11 cellular contexts compared by ENCODE assay signal in the genomic region with DNA sequence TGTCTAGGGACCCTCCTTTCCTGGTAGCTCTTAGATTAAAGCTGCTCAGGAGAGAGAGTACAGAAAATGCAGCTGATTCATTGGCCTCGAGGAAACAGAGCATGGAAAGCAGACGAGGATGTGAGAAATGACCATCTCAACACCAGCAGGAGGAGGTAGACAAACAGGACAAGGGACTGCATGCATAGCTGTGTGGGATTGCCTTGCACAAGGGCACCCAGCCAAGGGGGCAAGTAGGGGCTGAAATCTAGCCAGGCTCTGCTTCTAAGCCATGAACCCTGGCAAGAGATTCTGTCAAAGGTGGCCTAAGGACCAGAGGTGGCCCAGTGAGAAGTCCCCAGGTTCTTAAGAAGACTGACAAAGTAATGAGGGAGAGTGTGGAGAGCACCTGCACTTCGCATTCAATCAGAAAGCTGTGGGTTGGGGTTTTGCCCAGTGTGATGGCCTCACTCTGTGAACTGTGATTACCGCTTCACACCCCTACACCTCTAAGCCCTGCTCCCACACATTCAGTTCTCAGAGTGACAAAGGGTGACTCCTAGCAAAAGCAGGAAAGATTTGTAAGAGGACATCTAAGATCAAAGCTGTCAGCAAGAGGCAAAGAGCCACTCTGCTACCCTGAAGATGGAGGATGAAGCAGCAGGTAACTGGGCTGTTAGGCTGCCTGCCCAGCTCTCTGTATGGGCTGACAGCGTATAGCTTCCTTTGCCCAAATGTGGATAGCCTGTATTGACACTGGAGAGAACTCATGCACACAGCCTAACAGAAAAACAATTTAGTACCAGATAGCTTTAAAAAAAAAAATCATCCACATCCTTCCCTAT.
DNase-seq lines count a peak whose midpoint lies in the region; ATAC-seq lines count a peak whose summit lies in the region.
"Had no signal": no experiment of that assay in that cellular context is flagged by ENCODE, and none has a peak within 500 bp of the region (broad histone marks: within the 10 kb centered on the region; RNA-seq: fewer than 3 reads in every experiment).

No MANE protein-coding gene starts in this region.

- peak overlapping the region; percentile 32 for H3K27ac ChIP-seq in substantia nigra (ENCODE audit: low read depth, low read length, poor library complexity, severe bottlenecking)

- H3K9me3 Mint-ChIP-seq in activated naive CD4-positive, alpha-beta T cell treated with anti-CD3 and anti-CD28 coated beads, Interleukin-2, amount 50 U/mL, for 24 hours, result no peaks in the 10 kb centered on the region
- H3K9me3 Mint-ChIP-seq: CD8-positive, alpha-beta memory T cell; central memory CD8-positive, alpha-beta T cell had no signal

- peaks cover 23% of the 10 kb centered on the region for H3K4me1 Mint-ChIP-seq in activated naive CD4-positive, alpha-beta T cell treated with anti-CD3 and anti-CD28 coated beads, Interleukin-2, amount 50 U/mL, for 24 hours

- peak overlapping the region; percentile 89 for H3K27ac Mint-ChIP-seq in activated naive CD4-positive, alpha-beta T cell treated with anti-CD3 and anti-CD28 coated beads, Interleukin-2, amount 50 U/mL, for 24 hours

- ATAC-seq in HG02852 (IDR thresholded peaks at IDR 0.05; ENCODE audit: unreplicated experiment) (peak; percentile 92), HG03097 (IDR thresholded peaks at IDR 0.05; ENCODE audit: low FRiP score, unreplicated experiment) (no peak)

- DNase-seq in stimulated activated CD4-positive, alpha-beta T cell treated with anti-CD3 and anti-CD28 coated beads, Interleukin-15, amount 100 ng/mL, for 24 hours, result peak; percentile 63
- no peak for DNase-seq in stimulated activated CD4-positive, alpha-beta T cell treated with anti-CD3 and anti-CD28 coated beads, Interleukin-4, amount 100 ng/mL, for 1 hour
- DNase-seq in substantia nigra (lab: John Stamatoyannopoulos, UW) (no peak), AG08396 (ENCODE audit: low spot score) (no peak), HUDEP-2 (lab: John Stamatoyannopoulos, UW; ENCODE audit: unreplicated experiment in 76 of 76) (no peak)
- DNase-seq: CD8-positive, alpha-beta memory T cell; SHP77 treated with DMSO at 0.1 percent for 48 hours had no signal

- H3K36me3 Mint-ChIP-seq in activated naive CD4-positive, alpha-beta T cell treated with anti-CD3 and anti-CD28 coated beads, Interleukin-2, amount 50 U/mL, for 24 hours, result no peaks in the 10 kb centered on the region
- H3K36me3 Mint-ChIP-seq: CD8-positive, alpha-beta memory T cell had no signal

- H3K4me3 Mint-ChIP-seq in activated naive CD4-positive, alpha-beta T cell treated with anti-CD3 and anti-CD28 coated beads, Interleukin-2, amount 50 U/mL, for 24 hours, result no peak overlapping the region
- H3K4me3 Mint-ChIP-seq: central memory CD8-positive, alpha-beta T cell had no signal

- H3K27me3 Mint-ChIP-seq in activated naive CD4-positive, alpha-beta T cell treated with anti-CD3 and anti-CD28 coated beads, Interleukin-2, amount 50 U/mL, for 24 hours, result no peaks in the 10 kb centered on the region
